In the genomic region with DNA sequence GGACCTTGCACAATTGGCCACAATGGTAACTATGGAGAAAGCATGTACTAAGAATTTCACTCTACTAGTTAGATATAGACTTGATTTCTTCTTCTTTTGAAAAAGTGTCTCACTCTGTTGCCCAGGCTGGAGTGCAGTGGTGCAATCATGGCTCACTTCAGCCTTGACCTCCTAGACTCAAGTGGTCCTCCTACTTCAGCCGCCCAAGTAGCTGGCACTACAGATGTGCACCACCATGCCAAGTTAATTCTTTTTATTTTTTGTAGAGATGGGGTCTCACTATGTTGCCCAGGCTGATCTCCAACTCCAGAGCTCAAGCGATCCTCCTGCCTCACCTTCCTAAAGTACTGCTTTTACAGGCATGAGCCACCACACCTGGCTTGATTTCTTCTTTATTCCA, we compare ENCODE assay signal across 27 cellular contexts.
"Had no signal": no experiment of that assay in that cellular context is flagged by ENCODE, and none has a peak within 500 bp of the region (broad histone marks: within the 10 kb centered on the region; RNA-seq: fewer than 3 reads in every experiment).

No MANE protein-coding gene starts in this region.

- H3K36me3 ChIP-seq: stomach, suprapubic skin, thoracic aorta, tibial artery, tibial nerve, transverse colon, upper lobe of left lung, upper lobe of right lung, uterus, vagina had no signal

- H3K4me1 Mint-ChIP-seq: stimulated activated effector memory CD8-positive, alpha-beta T cell treated with anti-CD3 and anti-CD28 coated beads, Interleukin-12 subunit alpha, Interleukin-12 subunit beta, amount 100 ng/mL, for 72 hours had no signal

- ATAC-seq: stimulated activated effector memory CD8-positive, alpha-beta T cell treated with anti-CD3 and anti-CD28 coated beads, Interleukin-12 subunit alpha, Interleukin-12 subunit beta, amount 100 ng/mL, for 72 hours; stimulated activated memory B cell treated with anti-CD40 and anti-IgM and Interleukin-4, amounts not matched to agents 10 μg/mL and 1 μg/mL and 100 μg/mL, for 72 hours; stimulated activated naive B cell treated with anti-CD40 and anti-IgM and Interleukin-4, amounts not matched to agents 10 μg/mL and 1 μg/mL and 100 μg/mL, for 72 hours; stimulated activated naive CD8-positive, alpha-beta T cell treated with anti-CD3 and anti-CD28 coated beads, Interleukin-15, amount 100 ng/mL, for 72 hours; stimulated activated naive CD8-positive, alpha-beta T cell treated with anti-CD3 and anti-CD28 coated beads, Interleukin-15, Interleukin-2, amounts not matched to agents 100 U/mL and 50 U/mL, for 24 hours; upper lobe of right lung had no signal

- H3K4me3 ChIP-seq: stomach, suprapubic skin, testis, thoracic aorta, tibial artery, tibial nerve, transverse colon, upper lobe of left lung, upper lobe of right lung, uterus, vagina had no signal

- H3K27me3 Mint-ChIP-seq: stimulated activated memory B cell treated with anti-CD40 and anti-IgM and Interleukin-4, amounts not matched to agents 10 μg/mL and 1 μg/mL and 100 μg/mL, for 72 hours had no signal

- DNase-seq: stimulated activated CD4-positive, alpha-beta T cell treated with anti-CD3 and anti-CD28 coated beads, Interleukin-2, amount 100 ng/mL, for 48 hours; stimulated activated CD4-positive, alpha-beta T cell treated with anti-CD3 and anti-CD28 coated beads, Interleukin-4, amount 100 ng/mL, for 1 hour; stimulated activated CD4-positive, alpha-beta T cell treated with anti-CD3 and anti-CD28 coated beads, Interleukin-4, amount 100 ng/mL, for 24 hours; stimulated activated CD4-positive, alpha-beta T cell treated with anti-CD3 and anti-CD28 coated beads, Interleukin-4, amount 100 ng/mL, for 4 hours; stimulated activated CD8-positive, alpha-beta memory T cell treated with anti-CD3 and anti-CD28 coated beads, Interleukin-4, amount 100 ng/mL, for 48 hours; stimulated activated naive B cell treated with anti-CD40 and anti-IgM and Interleukin-4, amounts not matched to agents 10 μg/mL and 1 μg/mL and 100 μg/mL, for 72 hours; stimulated activated naive CD4-positive, alpha-beta T cell; stimulated activated naive CD4-positive, alpha-beta T cell treated with Interleukin-2 at 50 U/mL for 16 hours; stimulated activated naive CD8-positive, alpha-beta T cell treated with anti-CD3 and anti-CD28 coated beads, Interleukin-15, amount 100 ng/mL, for 72 hours; stimulated activated naive CD8-positive, alpha-beta T cell treated with anti-CD3 and anti-CD28 coated beads, Interleukin-15, Interleukin-2, amounts not matched to agents 100 U/mL and 50 U/mL, for 24 hours; stomach; substantia nigra; testis; tibial artery; transverse colon; trophoblast cell; upper lobe of left lung; upper lobe of right lung; uterus had no signal

- H3K9me3 Mint-ChIP-seq: stimulated activated effector memory CD8-positive, alpha-beta T cell treated with anti-CD3 and anti-CD28 coated beads, Interleukin-12 subunit alpha, Interleukin-12 subunit beta, amount 100 ng/mL, for 72 hours; stimulated activated memory B cell treated with anti-CD40 and anti-IgM and Interleukin-4, amounts not matched to agents 10 μg/mL and 1 μg/mL and 100 μg/mL, for 72 hours; stimulated activated naive CD8-positive, alpha-beta T cell treated with anti-CD3 and anti-CD28 coated beads, Interleukin-15, amount 100 ng/mL, for 72 hours; stimulated activated naive CD8-positive, alpha-beta T cell treated with anti-CD3 and anti-CD28 coated beads, Interleukin-15, Interleukin-2, amounts not matched to agents 100 ng/mL and 50 ng/mL, for 24 hours; type B pancreatic cell had no signal

- H3K27me3 ChIP-seq: stomach, testis, tibial artery, tibial nerve, transverse colon, upper lobe of left lung, upper lobe of right lung, uterus, vagina had no signal

- H3K4me1 ChIP-seq: suprapubic skin, testis, tibial artery, tibial nerve, transverse colon, upper lobe of left lung, upper lobe of right lung, uterus, vagina had no signal

- H3K27ac ChIP-seq: stomach, suprapubic skin, testis, thoracic aorta, tibial artery, tibial nerve, transverse colon, upper lobe of left lung, upper lobe of right lung, uterus, vagina had no signal

- H3K9me3 ChIP-seq: stomach, suprapubic skin, testis, thoracic aorta, tibial artery, tibial nerve, transverse colon, upper lobe of left lung, upper lobe of right lung, uterus, vagina had no signal

- H3K36me3 Mint-ChIP-seq: stimulated activated effector memory CD8-positive, alpha-beta T cell treated with anti-CD3 and anti-CD28 coated beads, Interleukin-12 subunit alpha, Interleukin-12 subunit beta, amount 100 ng/mL, for 72 hours; stimulated activated memory B cell treated with anti-CD40 and anti-IgM and Interleukin-4, amounts not matched to agents 10 μg/mL and 1 μg/mL and 100 μg/mL, for 72 hours; stimulated activated naive B cell treated with anti-CD40 and anti-IgM and Interleukin-4, amounts not matched to agents 10 μg/mL and 1 μg/mL and 100 μg/mL, for 72 hours; type B pancreatic cell had no signal

- H3K27ac Mint-ChIP-seq: stimulated activated effector memory CD8-positive, alpha-beta T cell treated with anti-CD3 and anti-CD28 coated beads, Interleukin-12 subunit alpha, Interleukin-12 subunit beta, amount 100 ng/mL, for 72 hours; stimulated activated memory B cell treated with anti-CD40 and anti-IgM and Interleukin-4, amounts not matched to agents 10 μg/mL and 1 μg/mL and 100 μg/mL, for 72 hours; stimulated activated naive B cell treated with anti-CD40 and anti-IgM and Interleukin-4, amounts not matched to agents 10 μg/mL and 1 μg/mL and 100 μg/mL, for 72 hours; stimulated activated naive CD8-positive, alpha-beta T cell treated with anti-CD3 and anti-CD28 coated beads, Interleukin-15, amount 100 ng/mL, for 72 hours; stimulated activated naive CD8-positive, alpha-beta T cell treated with anti-CD3 and anti-CD28 coated beads, Interleukin-15, Interleukin-2, amounts not matched to agents 100 ng/mL and 50 ng/mL, for 24 hours; type B pancreatic cell had no signal

- H3K4me3 Mint-ChIP-seq: stimulated activated effector memory CD8-positive, alpha-beta T cell treated with anti-CD3 and anti-CD28 coated beads, Interleukin-12 subunit alpha, Interleukin-12 subunit beta, amount 100 ng/mL, for 72 hours; stimulated activated memory B cell treated with anti-CD40 and anti-IgM and Interleukin-4, amounts not matched to agents 10 μg/mL and 1 μg/mL and 100 μg/mL, for 72 hours; stimulated activated naive B cell treated with anti-CD40 and anti-IgM and Interleukin-4, amounts not matched to agents 10 μg/mL and 1 μg/mL and 100 μg/mL, for 72 hours; stimulated activated naive CD8-positive, alpha-beta T cell treated with anti-CD3 and anti-CD28 coated beads, Interleukin-15, amount 100 ng/mL, for 72 hours; stimulated activated naive CD8-positive, alpha-beta T cell treated with anti-CD3 and anti-CD28 coated beads, Interleukin-15, Interleukin-2, amounts not matched to agents 100 ng/mL and 50 ng/mL, for 24 hours; type B pancreatic cell had no signal
